ENCODE assay signal across 1 cellular context in genomic region chr6:117547688-117548621, GRCh38.
TF ChIP-seq lines count a peak whose summit lies in the region.

No MANE protein-coding gene starts in this region.

TF ChIP-seq in GM12878, 131 proteins besides CTCF, POLR2A, EP300 and RAD21 (continued from another document):
- TF ChIP-seq, protein P1, sequence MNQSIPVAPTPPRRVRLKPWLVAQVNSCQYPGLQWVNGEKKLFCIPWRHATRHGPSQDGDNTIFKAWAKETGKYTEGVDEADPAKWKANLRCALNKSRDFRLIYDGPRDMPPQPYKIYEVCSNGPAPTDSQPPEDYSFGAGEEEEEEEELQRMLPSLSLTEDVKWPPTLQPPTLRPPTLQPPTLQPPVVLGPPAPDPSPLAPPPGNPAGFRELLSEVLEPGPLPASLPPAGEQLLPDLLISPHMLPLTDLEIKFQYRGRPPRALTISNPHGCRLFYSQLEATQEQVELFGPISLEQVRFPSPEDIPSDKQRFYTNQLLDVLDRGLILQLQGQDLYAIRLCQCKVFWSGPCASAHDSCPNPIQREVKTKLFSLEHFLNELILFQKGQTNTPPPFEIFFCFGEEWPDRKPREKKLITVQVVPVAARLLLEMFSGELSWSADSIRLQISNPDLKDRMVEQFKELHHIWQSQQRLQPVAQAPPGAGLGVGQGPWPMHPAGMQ (IDR thresholded peaks at IDR 0.05; ENCODE audit: borderline replicate concordance), result no peak
- no peak for TF ChIP-seq SUPT20H (IDR thresholded peaks at IDR 0.05; ENCODE audit: borderline replicate concordance, control insufficient read depth, low read depth, low read length)
- no peak for TF ChIP-seq YBX1 (IDR thresholded peaks at IDR 0.05)
- TF ChIP-seq, protein P2, sequence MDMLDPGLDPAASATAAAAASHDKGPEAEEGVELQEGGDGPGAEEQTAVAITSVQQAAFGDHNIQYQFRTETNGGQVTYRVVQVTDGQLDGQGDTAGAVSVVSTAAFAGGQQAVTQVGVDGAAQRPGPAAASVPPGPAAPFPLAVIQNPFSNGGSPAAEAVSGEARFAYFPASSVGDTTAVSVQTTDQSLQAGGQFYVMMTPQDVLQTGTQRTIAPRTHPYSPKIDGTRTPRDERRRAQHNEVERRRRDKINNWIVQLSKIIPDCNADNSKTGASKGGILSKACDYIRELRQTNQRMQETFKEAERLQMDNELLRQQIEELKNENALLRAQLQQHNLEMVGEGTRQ (IDR thresholded peaks at IDR 0.05; ENCODE audit: borderline replicate concordance, low read depth, low read length), result no peak
- peak; percentile 71 to 83 for TF ChIP-seq BHLHE40 (IDR thresholded peaks at IDR 0.05; ENCODE audit: borderline replicate concordance in 1 of 2, low read depth in 2 of 2, low read length in 1 of 2)
- TF ChIP-seq JUNB (IDR thresholded peaks at IDR 0.05), result no peak
- no peak for TF ChIP-seq SREBF1 (IDR thresholded peaks at IDR 0.05; ENCODE audit: low read length)
- TF ChIP-seq EZH2 (IDR thresholded peaks at IDR 0.05; ENCODE audit: borderline replicate concordance, control insufficient read depth, low read depth, low read length), result no peak
- TF ChIP-seq RBBP5 (conservative IDR thresholded peaks at IDR 0.05), result no peak
- TF ChIP-seq ZNF207 (IDR thresholded peaks at IDR 0.05; ENCODE audit: borderline replicate concordance), result no peak
- peak in 1 of 2 experiments; percentile 34; a peak in 1 of 3 replicates for TF ChIP-seq EGR1 (IDR thresholded peaks at IDR 0.05; ENCODE audit: borderline replicate concordance in 1 of 2, low read depth in 2 of 2, low read length in 2 of 2)
- TF ChIP-seq ATF3 (IDR thresholded peaks at IDR 0.05; ENCODE audit: borderline replicate concordance, extremely low read depth, low read depth, low read length), result no peak
- TF ChIP-seq IKZF2 (IDR thresholded peaks at IDR 0.05), result no peak
